In genomic region chr14:67519406-67519805, GRCh38 we compare ENCODE assay signal across 6 cellular contexts. TPM values are rescaled to one million over a fixed set of nuclear protein-coding genes. Genes with fewer than 3 reads are reported as not detected.
"Had no signal": no experiment of that assay in that cellular context is flagged by ENCODE, and none has a peak within 500 bp of the region (broad histone marks: within the 10 kb centered on the region; RNA-seq: fewer than 3 reads in every experiment).

No MANE protein-coding gene starts in this region.

- FAIRE-seq: HepG2, K562 had no signal

- H3K27ac ChIP-seq: HL-60 had no signal

- DNase-seq: IMR-90, KBM-7, KG1 had no signal

- ATAC-seq: HepG2, K562 had no signal

- H3K4me3 ChIP-seq: K562 had no signal

RNA-seq across cellular contexts. Expression of gene TMEM229B, which starts 30.9 kb away (rescaled TPM):
- total RNA-seq: K562 had no signal
